Comparison of ENCODE assay signal across 18 cellular contexts in genomic region chr11:44852159-44852707, GRCh38.
DNase-seq lines count a peak whose midpoint lies in the region; TF ChIP-seq lines count a peak whose summit lies in the region.
"Had no signal": no experiment of that assay in that cellular context is flagged by ENCODE, and none has a peak within 500 bp of the region (broad histone marks: within the 10 kb centered on the region; RNA-seq: fewer than 3 reads in every experiment).

No MANE protein-coding gene starts in this region.

- no peak overlapping the region for H3K4me3 ChIP-seq in foreskin fibroblast (ENCODE audit: low read depth in 1 of 2, low read length in 2 of 2)
- H3K4me3 ChIP-seq: Peyer's patch had no signal

- TF ChIP-seq CTCF in foreskin fibroblast (IDR thresholded peaks at IDR 0.05; ENCODE audit: low read depth, low read length) (no peak), GM20000 (IDR thresholded peaks at IDR 0.05; ENCODE audit: extremely low read depth, missing control alignments) (no peak)

- peak; percentile 9 for DNase-seq in DMS53 (lab: John Stamatoyannopoulos, UW)
- no peak for DNase-seq in DMS53 treated with DMSO at 0.1 percent for 48 hours (lab: John Stamatoyannopoulos, UW; ENCODE audit: unreplicated experiment)
- DNase-seq in RKO (ENCODE audit: low spot score): peak; percentile 22
- peak; percentile 20 to 21 for DNase-seq in foreskin fibroblast
- DNase-seq in SW480 (ENCODE audit: low spot score): no peak
- DNase-seq in stimulated activated CD4-positive, alpha-beta T cell treated with anti-CD3 and anti-CD28 coated beads, Interleukin-4, amount 100 ng/mL, for 4 hours: no peak
- no peak for DNase-seq in 8988T
- no peak for DNase-seq in GM20000 (ENCODE audit: low spot score)
- DNase-seq: Caco-2, DMS79, GF-D8, H9, NCI-H1092, NCI-H2107, NCI-H82, Peyer's patch, SIG-M5, T-helper 2 cell had no signal

Comparison
In these comparisons a context has a peak if more than half of its experiments do, and no peak if none do; other contexts are left out.
1. DNase-seq: peak in DMS53 (single experiment), RKO (single experiment) and foreskin fibroblast (2 of 2); none in DMS53 treated with DMSO at 0.1 percent for 48 hours (single experiment), SW480 (single experiment), stimulated activated CD4-positive, alpha-beta T cell treated with anti-CD3 and anti-CD28 coated beads, Interleukin-4, amount 100 ng/mL, for 4 hours (0 of 2), 8988T (single experiment) and GM20000 (single experiment).